In genomic region chr2:14235667-14236066, GRCh38 we compare ENCODE assay signal across 19 cellular contexts.
DNase-seq lines count a peak whose midpoint lies in the region; ATAC-seq and TF ChIP-seq lines count a peak whose summit lies in the region.
"Had no signal": no experiment of that assay in that cellular context is flagged by ENCODE, and none has a peak within 500 bp of the region (broad histone marks: within the 10 kb centered on the region; RNA-seq: fewer than 3 reads in every experiment).

No MANE protein-coding gene starts in this region.

- no peak for ATAC-seq in HG03159 (IDR thresholded peaks at IDR 0.05; ENCODE audit: unreplicated experiment)
- ATAC-seq: PC-3, T-cell had no signal

- H3K4me3 Mint-ChIP-seq in progenitor cell of endocrine pancreas (ENCODE audit: low read depth), result no peak overlapping the region
- H3K4me3 Mint-ChIP-seq: CD4-positive, alpha-beta T cell; IgD-negative memory B cell; T-cell had no signal

- H3K27me3 Mint-ChIP-seq in progenitor cell of endocrine pancreas, result peaks cover 9% of the 10 kb centered on the region
- H3K27me3 Mint-ChIP-seq: CD4-positive, alpha-beta T cell; IgD-negative memory B cell; T-cell had no signal

- peak; percentile 35 for DNase-seq in GF-D8 (lab: John Stamatoyannopoulos, UW)
- DNase-seq in Kasumi-1 (lab: John Stamatoyannopoulos, UW), result peak; percentile 91 to 93
- DNase-seq in SKM-1 (lab: John Stamatoyannopoulos, UW; ENCODE audit: unreplicated experiment), result peak; percentile 66
- no peak for DNase-seq in progenitor cell of endocrine pancreas (ENCODE audit: low spot score, unreplicated experiment)
- DNase-seq in iPS-NIHi11 (ENCODE audit: low spot score), result no peak
- DNase-seq in OCI-M2 (lab: John Stamatoyannopoulos, UW; ENCODE audit: unreplicated experiment), result no peak
- DNase-seq: Calu3; CD4-positive, alpha-beta T cell; GOT3; NCI-H1105; NCI-H1694; NCI-H2107; NCI-H2227 treated with DMSO at 0.1 percent for 48 hours; NCI-H524; PC-3; T-cell; T-helper 9 cell had no signal

- H3K9me3 Mint-ChIP-seq in progenitor cell of endocrine pancreas (ENCODE audit: low read depth), result no peaks in the 10 kb centered on the region

- no peak for TF ChIP-seq CTCF in progenitor cell of endocrine pancreas (IDR thresholded peaks at IDR 0.05; ENCODE audit: unreplicated experiment)

- H3K27ac Mint-ChIP-seq in progenitor cell of endocrine pancreas, result peak overlapping the region; percentile 47
- H3K27ac Mint-ChIP-seq: CD4-positive, alpha-beta T cell; IgD-negative memory B cell; T-cell had no signal

- no peaks in the 10 kb centered on the region for H3K36me3 Mint-ChIP-seq in progenitor cell of endocrine pancreas (ENCODE audit: insufficient read depth)
- H3K36me3 Mint-ChIP-seq: IgD-negative memory B cell, T-cell had no signal

- peaks cover 15% of the 10 kb centered on the region for H3K4me1 Mint-ChIP-seq in progenitor cell of endocrine pancreas (ENCODE audit: low read depth)
- H3K4me1 Mint-ChIP-seq: IgD-negative memory B cell, T-cell had no signal

Comparison
In these comparisons a context has a peak if more than half of its experiments do, and no peak if none do; other contexts are left out.
1. DNase-seq: peak in GF-D8 (single experiment), Kasumi-1 (2 of 2) and SKM-1 (single experiment); none in progenitor cell of endocrine pancreas (single experiment), iPS-NIHi11 (single experiment) and OCI-M2 (single experiment).